Comparison of ENCODE assay signal across 30 cellular contexts in genomic region chr22:46467006-46467405, GRCh38.
"Had no signal": no experiment of that assay in that cellular context is flagged by ENCODE, and none has a peak within 500 bp of the region (broad histone marks: within the 10 kb centered on the region; RNA-seq: fewer than 3 reads in every experiment).

No MANE protein-coding gene starts in this region.

- DNase-seq: activated CD4-positive, alpha-beta T cell treated with anti-CD3 and anti-CD28 coated beads for 1 hour; activated CD4-positive, alpha-beta T cell treated with anti-CD3 and anti-CD28 coated beads for 48 hours; activated CD4-positive, CD25-positive, alpha-beta regulatory T cell; activated CD8-positive, alpha-beta T cell treated with anti-CD3 and anti-CD28 coated beads for 36 hours; activated effector memory CD4-positive, alpha-beta T cell treated with anti-CD3 and anti-CD28 coated beads, Interleukin-2, amount 50 U/mL, for 16 hours; activated naive CD4-positive, alpha-beta T cell treated with Interleukin-2 at 50 U/mL for 16 hours; activated naive CD8-positive, alpha-beta T cell treated with anti-CD3 and anti-CD28 coated beads, Interleukin-2, amount 10 ng/mL, durations not matched to agents 7 days and 5 days; activated T-cell treated with anti-CD3 and anti-CD28 coated beads, Interleukin-2, amount 50 U/mL, for 1 hour; activated T-cell treated with anti-CD3 and anti-CD28 coated beads, Interleukin-2, amount 50 U/mL, for 72 hours; adrenal gland; body of pancreas; Karpas-422; NCI-H1105; NCI-H1417 treated with DMSO at 0.1 percent for 48 hours; NCI-H187 treated with DMSO at 0.1 percent for 48 hours; NCI-H2081; NCI-H345; NCI-H510A; NCI-H526; NCI-H748 treated with DMSO at 0.1 percent for 48 hours; NK-92 treated with Interleukin-12 subunit alpha and Interleukin-12 subunit beta, amount 100 ng/mL, for 24 hours; PC-9; Right ventricle myocardium superior; SW 1271; T-helper 1 cell; T-helper 2 cell; T-helper 9 cell; WERI-Rb-1 had no signal

- H3K27ac ChIP-seq: adrenal gland, body of pancreas, PC-9, WERI-Rb-1 had no signal

- H3K4me3 ChIP-seq: adrenal gland, body of pancreas, breast epithelium, PC-9 had no signal

- H3K9me3 ChIP-seq: adrenal gland, body of pancreas, breast epithelium had no signal

- H3K4me1 ChIP-seq: adrenal gland, body of pancreas, breast epithelium had no signal

- H3K27me3 ChIP-seq: adrenal gland, body of pancreas, breast epithelium had no signal

- H3K36me3 ChIP-seq: adrenal gland, breast epithelium, WERI-Rb-1 had no signal

- ATAC-seq: activated CD8-positive, alpha-beta T cell treated with anti-CD3 and anti-CD28 coated beads for 36 hours; activated T-cell treated with anti-CD3 and anti-CD28 coated beads, Interleukin-2, amount 50 U/mL, for 72 hours; activated T-helper 17 cell treated with anti-CD3 and anti-CD28 coated beads, Interleukin-2, amount 50 U/mL, for 72 hours; body of pancreas had no signal
